23 cellular contexts compared by ENCODE assay signal in the genomic region with DNA sequence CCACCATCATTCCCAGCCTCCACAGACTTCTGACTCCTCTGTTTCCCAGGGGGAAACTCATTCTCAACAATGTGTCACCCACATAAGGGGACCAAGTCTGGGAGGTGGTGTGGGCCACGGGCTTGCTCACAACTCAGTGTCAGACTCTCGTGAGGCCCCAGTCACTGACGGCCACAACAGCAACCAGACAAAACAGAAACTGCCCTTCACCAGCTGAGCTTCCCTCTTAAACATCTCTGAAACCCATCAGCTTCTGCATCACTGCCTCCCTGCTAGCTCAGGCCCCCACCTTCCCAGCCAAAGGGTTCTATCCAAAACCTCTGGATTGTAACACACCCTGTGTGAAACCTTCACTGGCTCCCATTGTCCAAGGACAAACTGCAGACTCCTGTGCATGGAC.
"Had no signal": no experiment of that assay in that cellular context is flagged by ENCODE, and none has a peak within 500 bp of the region (broad histone marks: within the 10 kb centered on the region; RNA-seq: fewer than 3 reads in every experiment).

No MANE protein-coding gene starts in this region.

- H3K4me3 ChIP-seq: left ventricle myocardium inferior, psoas muscle, skin epidermis, suprapubic skin, thoracic aorta, tibial artery, upper lobe of right lung had no signal

- DNase-seq: hypothalamus; immature natural killer cell; left ventricle myocardium inferior; naive thymus-derived CD8-positive, alpha-beta T cell; nucleus accumbens; psoas muscle; right cardiac atrium; stimulated activated CD4-positive, alpha-beta T cell treated with anti-CD3 and anti-CD28 coated beads, Interleukin-12 subunit alpha, Interleukin-12 subunit beta, amount 100 ng/mL, for 4 hours; stimulated activated CD4-positive, alpha-beta T cell treated with anti-CD3 and anti-CD28 coated beads, Interleukin-15, amount 100 ng/mL, for 24 hours; stimulated activated CD4-positive, alpha-beta T cell treated with anti-CD3 and anti-CD28 coated beads, Interleukin-2, amount 100 ng/mL, for 24 hours; stimulated activated CD4-positive, alpha-beta T cell treated with anti-CD3 and anti-CD28 coated beads, Interleukin-4, amount 100 ng/mL, for 24 hours; stimulated activated naive CD4-positive, alpha-beta T cell; tibial artery; trophoblast cell; upper lobe of right lung had no signal

- FAIRE-seq: islet of Langerhans, urothelium cell line had no signal

- H3K9ac ChIP-seq: parathyroid adenoma had no signal

- H3K9me3 ChIP-seq: left ventricle myocardium inferior, psoas muscle, suprapubic skin, thoracic aorta, tibial artery, upper lobe of right lung had no signal

- H3K27ac ChIP-seq: left ventricle myocardium inferior, parathyroid adenoma, psoas muscle, skin epidermis, suprapubic skin, thoracic aorta, tibial artery, upper lobe of right lung had no signal

- H3K4me1 ChIP-seq: left ventricle myocardium inferior, parathyroid adenoma, psoas muscle, suprapubic skin, tibial artery, upper lobe of right lung had no signal

- H3K79me2 ChIP-seq: parathyroid adenoma had no signal

- ATAC-seq: naive thymus-derived CD8-positive, alpha-beta T cell; psoas muscle; right cardiac atrium; sciatic nerve; stimulated activated effector memory CD8-positive, alpha-beta T cell treated with anti-CD3 and anti-CD28 coated beads, Interleukin-12 subunit alpha, Interleukin-12 subunit beta, amount 100 ng/mL, for 72 hours; upper lobe of right lung had no signal

- H3K27me3 ChIP-seq: suprapubic skin, tibial artery, upper lobe of right lung had no signal

- H3K36me3 ChIP-seq: left ventricle myocardium inferior, suprapubic skin, thoracic aorta, tibial artery, upper lobe of right lung had no signal

- H2AFZ ChIP-seq: parathyroid adenoma had no signal
